1 cellular context compared by ENCODE assay signal in the genomic region with DNA sequence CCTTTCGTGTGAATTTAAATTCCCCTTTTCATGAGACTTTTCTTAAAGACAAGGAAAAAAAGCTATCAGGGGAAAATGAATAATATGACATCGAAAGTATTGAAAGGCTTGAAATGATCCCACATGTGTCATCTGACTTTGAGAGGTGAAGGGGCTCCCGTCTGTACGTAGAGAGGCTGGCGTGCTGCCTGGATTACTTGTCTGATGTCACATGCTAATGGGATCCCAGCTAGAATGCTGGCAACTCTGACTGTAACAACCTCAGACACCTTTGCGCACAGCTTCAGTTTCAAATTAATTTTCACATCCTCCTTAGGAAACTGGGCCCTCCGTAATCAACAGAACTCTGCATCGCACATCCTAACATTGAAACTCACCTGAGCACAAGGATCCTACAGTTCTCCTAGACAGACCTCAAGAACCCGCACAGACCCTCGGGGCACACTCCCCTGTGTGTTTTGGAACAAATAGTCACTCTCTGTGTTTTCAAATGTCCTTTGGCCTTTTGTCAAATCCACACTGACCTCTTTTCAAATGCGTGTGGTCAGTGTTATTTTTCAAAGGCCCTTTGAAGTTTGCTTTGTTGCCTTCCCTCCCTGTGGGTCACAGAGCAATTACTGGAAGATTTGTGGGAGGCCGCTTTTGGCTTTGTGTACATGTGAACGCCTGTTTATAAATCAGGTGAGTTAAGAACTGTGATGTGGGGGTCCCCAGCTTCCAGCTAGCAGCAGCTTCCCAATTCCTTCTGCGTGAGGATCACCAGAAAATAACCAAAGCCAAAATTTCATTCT.
TF ChIP-seq lines count a peak whose summit lies in the region.

No MANE protein-coding gene starts in this region.

TF ChIP-seq in HepG2, 621 proteins besides CTCF, POLR2A, EP300 and RAD21 (continued from another document and continues in another):
- TF ChIP-seq, protein P1, sequence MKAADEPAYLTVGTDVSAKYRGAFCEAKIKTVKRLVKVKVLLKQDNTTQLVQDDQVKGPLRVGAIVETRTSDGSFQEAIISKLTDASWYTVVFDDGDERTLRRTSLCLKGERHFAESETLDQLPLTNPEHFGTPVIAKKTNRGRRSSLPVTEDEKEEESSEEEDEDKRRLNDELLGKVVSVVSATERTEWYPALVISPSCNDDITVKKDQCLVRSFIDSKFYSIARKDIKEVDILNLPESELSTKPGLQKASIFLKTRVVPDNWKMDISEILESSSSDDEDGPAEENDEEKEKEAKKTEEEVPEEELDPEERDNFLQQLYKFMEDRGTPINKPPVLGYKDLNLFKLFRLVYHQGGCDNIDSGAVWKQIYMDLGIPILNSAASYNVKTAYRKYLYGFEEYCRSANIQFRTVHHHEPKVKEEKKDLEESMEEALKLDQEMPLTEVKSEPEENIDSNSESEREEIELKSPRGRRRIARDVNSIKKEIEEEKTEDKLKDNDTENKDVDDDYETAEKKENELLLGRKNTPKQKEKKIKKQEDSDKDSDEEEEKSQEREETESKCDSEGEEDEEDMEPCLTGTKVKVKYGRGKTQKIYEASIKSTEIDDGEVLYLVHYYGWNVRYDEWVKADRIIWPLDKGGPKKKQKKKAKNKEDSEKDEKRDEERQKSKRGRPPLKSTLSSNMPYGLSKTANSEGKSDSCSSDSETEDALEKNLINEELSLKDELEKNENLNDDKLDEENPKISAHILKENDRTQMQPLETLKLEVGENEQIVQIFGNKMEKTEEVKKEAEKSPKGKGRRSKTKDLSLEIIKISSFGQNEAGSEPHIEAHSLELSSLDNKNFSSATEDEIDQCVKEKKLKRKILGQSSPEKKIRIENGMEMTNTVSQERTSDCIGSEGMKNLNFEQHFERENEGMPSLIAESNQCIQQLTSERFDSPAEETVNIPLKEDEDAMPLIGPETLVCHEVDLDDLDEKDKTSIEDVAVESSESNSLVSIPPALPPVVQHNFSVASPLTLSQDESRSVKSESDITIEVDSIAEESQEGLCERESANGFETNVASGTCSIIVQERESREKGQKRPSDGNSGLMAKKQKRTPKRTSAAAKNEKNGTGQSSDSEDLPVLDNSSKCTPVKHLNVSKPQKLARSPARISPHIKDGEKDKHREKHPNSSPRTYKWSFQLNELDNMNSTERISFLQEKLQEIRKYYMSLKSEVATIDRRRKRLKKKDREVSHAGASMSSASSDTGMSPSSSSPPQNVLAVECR (CRISPR knock-in tag; IDR thresholded peaks at IDR 0.05; ENCODE audit: borderline replicate concordance): peak; percentile 53; the same call in 1 of the 2 replicates
- TF ChIP-seq ZNF230 (CRISPR knock-in tag; IDR thresholded peaks at IDR 0.05) (0 out of 2 replicates have a peak, but pooled peaks have one; percentile 26), NR2F6 (IDR thresholded peaks at IDR 0.05) (peak; percentile 99), NR2F6 (CRISPR knock-in tag; IDR thresholded peaks at IDR 0.05) (peak; percentile 99), ZNF232 (CRISPR knock-in tag; IDR thresholded peaks at IDR 0.05; ENCODE audit: borderline replicate concordance) (peak; percentile 92; the same call in 1 of the 2 replicates), TARDBP (CRISPR knock-in tag; IDR thresholded peaks at IDR 0.05) (peak; percentile 90; the same call in 1 of the 2 replicates), NCOR1 (IDR thresholded peaks at IDR 0.05; ENCODE audit: borderline replicate concordance, low read length) (peak; percentile 98), FOXK2 (IDR thresholded peaks at IDR 0.05) (peak; percentile 84), ZNF124 (CRISPR knock-in tag; IDR thresholded peaks at IDR 0.05) (peak; percentile 76; the same call in 1 of the 2 replicates), ZNF329 (CRISPR knock-in tag; IDR thresholded peaks at IDR 0.05; ENCODE audit: low read depth) (0 out of 2 replicates have a peak, but pooled peaks have one; percentile 37), ZNF781 (CRISPR knock-in tag; IDR thresholded peaks at IDR 0.05; ENCODE audit: borderline replicate concordance, not compliant biosample characterization) (no peak), TCF7L2 (IDR thresholded peaks at IDR 0.05; ENCODE audit: low read depth, low read length) (peak; percentile 98), MAFG (CRISPR knock-in tag; IDR thresholded peaks at IDR 0.05) (no peak), ZFP82 (CRISPR knock-in tag; IDR thresholded peaks at IDR 0.05; ENCODE audit: borderline replicate concordance) (no peak), PHF5A (CRISPR knock-in tag; IDR thresholded peaks at IDR 0.05; ENCODE audit: low read depth, unreplicated experiment) (no peak), ZNF75D (CRISPR knock-in tag; IDR thresholded peaks at IDR 0.05; ENCODE audit: borderline replicate concordance) (no peak), REPIN1 (CRISPR knock-in tag; IDR thresholded peaks at IDR 0.05; ENCODE audit: borderline replicate concordance, low read depth) (peak; percentile 74; the same call in 1 of the 2 replicates), HOXA9 (CRISPR knock-in tag; IDR thresholded peaks at IDR 0.05; ENCODE audit: borderline replicate concordance) (0 out of 2 replicates have a peak, but pooled peaks have one; percentile 24), SMAD1 (CRISPR knock-in tag; IDR thresholded peaks at IDR 0.05; ENCODE audit: borderline replicate concordance, low read depth) (no peak), ZNF777 (CRISPR knock-in tag; IDR thresholded peaks at IDR 0.05) (0 out of 2 replicates have a peak, but pooled peaks have one; percentile 28), SNRNP70 (IDR thresholded peaks at IDR 0.05; ENCODE audit: low read depth, low read length) (no peak), ZNF780A (CRISPR knock-in tag; IDR thresholded peaks at IDR 0.05) (0 out of 2 replicates have a peak, but pooled peaks have one; percentile 18), ZNF264 (CRISPR knock-in tag; IDR thresholded peaks at IDR 0.05) (peak; percentile 77; the same call in 1 of the 2 replicates), MZF1 (CRISPR knock-in tag; IDR thresholded peaks at IDR 0.05; ENCODE audit: borderline replicate concordance) (0 out of 2 replicates have a peak, but pooled peaks have one; percentile 9), ZKSCAN5 (CRISPR knock-in tag; IDR thresholded peaks at IDR 0.05) (no peak), ZBTB1 (CRISPR knock-in tag; IDR thresholded peaks at IDR 0.05; ENCODE audit: borderline replicate concordance) (no peak), AGO2 (optimal IDR thresholded peaks at IDR 0.05; ENCODE audit: low read depth, low read length) (no peak), CBX2 (IDR thresholded peaks at IDR 0.05; ENCODE audit: low read depth, low read length) (no peak), CBX2 (CRISPR knock-in tag; IDR thresholded peaks at IDR 0.05; ENCODE audit: low read depth) (no peak), SNAI1 (CRISPR knock-in tag; IDR thresholded peaks at IDR 0.05; ENCODE audit: borderline replicate concordance) (peak; percentile 91; the same call in 1 of the 2 replicates), FOXC1 (CRISPR knock-in tag; IDR thresholded peaks at IDR 0.05; ENCODE audit: borderline replicate concordance) (no peak), ZMYM3 (CRISPR knock-in tag; IDR thresholded peaks at IDR 0.05) (peak; percentile 83; the same call in 1 of the 2 replicates), ZNF256 (CRISPR knock-in tag; conservative IDR thresholded peaks at IDR 0.05) (no peak), GTF3A (CRISPR knock-in tag; conservative IDR thresholded peaks at IDR 0.05) (0 out of 2 replicates have a peak, but pooled peaks have one; percentile 32), ZNF724P (CRISPR knock-in tag; IDR thresholded peaks at IDR 0.05; ENCODE audit: borderline replicate concordance) (no peak), ZNF878 (CRISPR knock-in tag; IDR thresholded peaks at IDR 0.05) (peak; percentile 99), ZNF136 (CRISPR knock-in tag; IDR thresholded peaks at IDR 0.05; ENCODE audit: low read depth) (peak; percentile 93; the same call in 1 of the 2 replicates), EEA1 (CRISPR knock-in tag; IDR thresholded peaks at IDR 0.05; ENCODE audit: borderline replicate concordance) (no peak), NFATC3 (CRISPR knock-in tag; IDR thresholded peaks at IDR 0.05) (peak; percentile 80; the same call in 1 of the 2 replicates), HIVEP1 (CRISPR knock-in tag; IDR thresholded peaks at IDR 0.05) (peak; percentile 54; the same call in 1 of the 2 replicates), IKZF1 (IDR thresholded peaks at IDR 0.05) (no peak)
- TF ChIP-seq, protein P2, sequence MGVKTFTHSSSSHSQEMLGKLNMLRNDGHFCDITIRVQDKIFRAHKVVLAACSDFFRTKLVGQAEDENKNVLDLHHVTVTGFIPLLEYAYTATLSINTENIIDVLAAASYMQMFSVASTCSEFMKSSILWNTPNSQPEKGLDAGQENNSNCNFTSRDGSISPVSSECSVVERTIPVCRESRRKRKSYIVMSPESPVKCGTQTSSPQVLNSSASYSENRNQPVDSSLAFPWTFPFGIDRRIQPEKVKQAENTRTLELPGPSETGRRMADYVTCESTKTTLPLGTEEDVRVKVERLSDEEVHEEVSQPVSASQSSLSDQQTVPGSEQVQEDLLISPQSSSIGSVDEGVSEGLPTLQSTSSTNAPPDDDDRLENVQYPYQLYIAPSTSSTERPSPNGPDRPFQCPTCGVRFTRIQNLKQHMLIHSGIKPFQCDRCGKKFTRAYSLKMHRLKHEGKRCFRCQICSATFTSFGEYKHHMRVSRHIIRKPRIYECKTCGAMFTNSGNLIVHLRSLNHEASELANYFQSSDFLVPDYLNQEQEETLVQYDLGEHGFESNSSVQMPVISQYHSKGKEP (CRISPR knock-in tag; IDR thresholded peaks at IDR 0.05): 0 out of 2 replicates have a peak, but pooled peaks have one; percentile 76
- TF ChIP-seq, protein P3, sequence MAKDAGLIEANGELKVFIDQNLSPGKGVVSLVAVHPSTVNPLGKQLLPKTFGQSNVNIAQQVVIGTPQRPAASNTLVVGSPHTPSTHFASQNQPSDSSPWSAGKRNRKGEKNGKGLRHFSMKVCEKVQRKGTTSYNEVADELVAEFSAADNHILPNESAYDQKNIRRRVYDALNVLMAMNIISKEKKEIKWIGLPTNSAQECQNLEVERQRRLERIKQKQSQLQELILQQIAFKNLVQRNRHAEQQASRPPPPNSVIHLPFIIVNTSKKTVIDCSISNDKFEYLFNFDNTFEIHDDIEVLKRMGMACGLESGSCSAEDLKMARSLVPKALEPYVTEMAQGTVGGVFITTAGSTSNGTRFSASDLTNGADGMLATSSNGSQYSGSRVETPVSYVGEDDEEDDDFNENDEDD (CRISPR knock-in tag; IDR thresholded peaks at IDR 0.05; ENCODE audit: borderline replicate concordance): peak; percentile 87; the same call in 1 of the 2 replicates
- TF ChIP-seq, protein P4, sequence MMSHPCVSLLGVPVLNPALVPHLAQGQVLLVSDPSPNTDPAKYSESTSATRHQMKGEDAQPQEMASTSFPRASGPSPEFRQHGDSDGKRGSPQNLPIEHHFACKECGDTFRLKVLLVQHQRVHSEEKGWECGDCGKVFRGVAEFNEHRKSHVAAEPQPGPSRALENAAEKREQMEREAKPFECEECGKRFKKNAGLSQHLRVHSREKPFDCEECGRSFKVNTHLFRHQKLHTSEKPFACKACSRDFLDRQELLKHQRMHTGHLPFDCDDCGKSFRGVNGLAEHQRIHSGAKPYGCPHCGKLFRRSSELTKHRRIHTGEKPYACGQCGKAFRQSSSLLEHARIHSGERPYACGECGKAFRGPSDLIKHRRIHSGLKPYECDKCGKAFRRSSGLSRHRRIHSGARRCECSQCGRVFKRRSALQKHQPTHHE (CRISPR knock-in tag; IDR thresholded peaks at IDR 0.05; ENCODE audit: borderline replicate concordance): peak; percentile 71; the same call in 1 of the 2 replicates
- TF ChIP-seq, protein P5, sequence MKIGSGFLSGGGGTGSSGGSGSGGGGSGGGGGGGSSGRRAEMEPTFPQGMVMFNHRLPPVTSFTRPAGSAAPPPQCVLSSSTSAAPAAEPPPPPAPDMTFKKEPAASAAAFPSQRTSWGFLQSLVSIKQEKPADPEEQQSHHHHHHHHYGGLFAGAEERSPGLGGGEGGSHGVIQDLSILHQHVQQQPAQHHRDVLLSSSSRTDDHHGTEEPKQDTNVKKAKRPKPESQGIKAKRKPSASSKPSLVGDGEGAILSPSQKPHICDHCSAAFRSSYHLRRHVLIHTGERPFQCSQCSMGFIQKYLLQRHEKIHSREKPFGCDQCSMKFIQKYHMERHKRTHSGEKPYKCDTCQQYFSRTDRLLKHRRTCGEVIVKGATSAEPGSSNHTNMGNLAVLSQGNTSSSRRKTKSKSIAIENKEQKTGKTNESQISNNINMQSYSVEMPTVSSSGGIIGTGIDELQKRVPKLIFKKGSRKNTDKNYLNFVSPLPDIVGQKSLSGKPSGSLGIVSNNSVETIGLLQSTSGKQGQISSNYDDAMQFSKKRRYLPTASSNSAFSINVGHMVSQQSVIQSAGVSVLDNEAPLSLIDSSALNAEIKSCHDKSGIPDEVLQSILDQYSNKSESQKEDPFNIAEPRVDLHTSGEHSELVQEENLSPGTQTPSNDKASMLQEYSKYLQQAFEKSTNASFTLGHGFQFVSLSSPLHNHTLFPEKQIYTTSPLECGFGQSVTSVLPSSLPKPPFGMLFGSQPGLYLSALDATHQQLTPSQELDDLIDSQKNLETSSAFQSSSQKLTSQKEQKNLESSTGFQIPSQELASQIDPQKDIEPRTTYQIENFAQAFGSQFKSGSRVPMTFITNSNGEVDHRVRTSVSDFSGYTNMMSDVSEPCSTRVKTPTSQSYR (CRISPR knock-in tag; IDR thresholded peaks at IDR 0.05; ENCODE audit: borderline replicate concordance): peak; percentile 77; the same call in 1 of the 2 replicates
- TF ChIP-seq, protein P6, sequence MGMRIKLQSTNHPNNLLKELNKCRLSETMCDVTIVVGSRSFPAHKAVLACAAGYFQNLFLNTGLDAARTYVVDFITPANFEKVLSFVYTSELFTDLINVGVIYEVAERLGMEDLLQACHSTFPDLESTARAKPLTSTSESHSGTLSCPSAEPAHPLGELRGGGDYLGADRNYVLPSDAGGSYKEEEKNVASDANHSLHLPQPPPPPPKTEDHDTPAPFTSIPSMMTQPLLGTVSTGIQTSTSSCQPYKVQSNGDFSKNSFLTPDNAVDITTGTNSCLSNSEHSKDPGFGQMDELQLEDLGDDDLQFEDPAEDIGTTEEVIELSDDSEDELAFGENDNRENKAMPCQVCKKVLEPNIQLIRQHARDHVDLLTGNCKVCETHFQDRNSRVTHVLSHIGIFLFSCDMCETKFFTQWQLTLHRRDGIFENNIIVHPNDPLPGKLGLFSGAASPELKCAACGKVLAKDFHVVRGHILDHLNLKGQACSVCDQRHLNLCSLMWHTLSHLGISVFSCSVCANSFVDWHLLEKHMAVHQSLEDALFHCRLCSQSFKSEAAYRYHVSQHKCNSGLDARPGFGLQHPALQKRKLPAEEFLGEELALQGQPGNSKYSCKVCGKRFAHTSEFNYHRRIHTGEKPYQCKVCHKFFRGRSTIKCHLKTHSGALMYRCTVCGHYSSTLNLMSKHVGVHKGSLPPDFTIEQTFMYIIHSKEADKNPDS (CRISPR knock-in tag; IDR thresholded peaks at IDR 0.05): no peak
- TF ChIP-seq, protein P7, sequence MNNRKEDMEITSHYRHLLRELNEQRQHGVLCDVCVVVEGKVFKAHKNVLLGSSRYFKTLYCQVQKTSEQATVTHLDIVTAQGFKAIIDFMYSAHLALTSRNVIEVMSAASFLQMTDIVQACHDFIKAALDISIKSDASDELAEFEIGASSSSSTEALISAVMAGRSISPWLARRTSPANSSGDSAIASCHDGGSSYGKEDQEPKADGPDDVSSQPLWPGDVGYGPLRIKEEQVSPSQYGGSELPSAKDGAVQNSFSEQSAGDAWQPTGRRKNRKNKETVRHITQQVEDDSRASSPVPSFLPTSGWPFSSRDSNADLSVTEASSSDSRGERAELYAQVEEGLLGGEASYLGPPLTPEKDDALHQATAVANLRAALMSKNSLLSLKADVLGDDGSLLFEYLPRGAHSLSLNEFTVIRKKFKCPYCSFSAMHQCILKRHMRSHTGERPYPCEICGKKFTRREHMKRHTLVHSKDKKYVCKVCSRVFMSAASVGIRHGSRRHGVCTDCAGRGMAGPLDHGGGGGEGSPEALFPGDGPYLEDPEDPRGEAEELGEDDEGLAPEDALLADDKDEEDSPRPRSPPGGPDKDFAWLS (CRISPR knock-in tag; IDR thresholded peaks at IDR 0.05; ENCODE audit: borderline replicate concordance): no peak
